ENCODE assay signal across 1 cellular context in the genomic region with DNA sequence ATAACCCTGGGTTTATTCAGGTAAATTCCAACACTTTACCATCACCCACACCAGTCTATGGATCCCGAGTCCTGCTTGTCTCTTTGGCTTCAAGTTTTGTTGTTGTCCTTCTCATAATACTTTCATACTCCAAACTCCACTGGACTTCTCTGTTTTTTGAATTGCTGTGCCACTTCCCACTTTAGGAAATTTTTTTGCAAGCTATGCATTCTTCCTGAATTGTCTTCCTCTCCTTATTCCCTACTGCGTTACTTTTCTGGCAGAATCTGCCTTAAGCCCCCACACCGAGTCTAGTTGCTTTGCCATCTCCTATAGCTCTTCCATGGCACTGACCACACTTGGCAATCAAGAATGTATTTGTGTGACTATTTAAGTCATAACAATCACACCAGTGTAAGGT.
TF ChIP-seq lines count a peak whose summit lies in the region.

No MANE protein-coding gene starts in this region.

TF ChIP-seq in HepG2, 621 proteins besides CTCF, POLR2A, EP300 and RAD21 (continued from another document):
- TF ChIP-seq, protein P1, sequence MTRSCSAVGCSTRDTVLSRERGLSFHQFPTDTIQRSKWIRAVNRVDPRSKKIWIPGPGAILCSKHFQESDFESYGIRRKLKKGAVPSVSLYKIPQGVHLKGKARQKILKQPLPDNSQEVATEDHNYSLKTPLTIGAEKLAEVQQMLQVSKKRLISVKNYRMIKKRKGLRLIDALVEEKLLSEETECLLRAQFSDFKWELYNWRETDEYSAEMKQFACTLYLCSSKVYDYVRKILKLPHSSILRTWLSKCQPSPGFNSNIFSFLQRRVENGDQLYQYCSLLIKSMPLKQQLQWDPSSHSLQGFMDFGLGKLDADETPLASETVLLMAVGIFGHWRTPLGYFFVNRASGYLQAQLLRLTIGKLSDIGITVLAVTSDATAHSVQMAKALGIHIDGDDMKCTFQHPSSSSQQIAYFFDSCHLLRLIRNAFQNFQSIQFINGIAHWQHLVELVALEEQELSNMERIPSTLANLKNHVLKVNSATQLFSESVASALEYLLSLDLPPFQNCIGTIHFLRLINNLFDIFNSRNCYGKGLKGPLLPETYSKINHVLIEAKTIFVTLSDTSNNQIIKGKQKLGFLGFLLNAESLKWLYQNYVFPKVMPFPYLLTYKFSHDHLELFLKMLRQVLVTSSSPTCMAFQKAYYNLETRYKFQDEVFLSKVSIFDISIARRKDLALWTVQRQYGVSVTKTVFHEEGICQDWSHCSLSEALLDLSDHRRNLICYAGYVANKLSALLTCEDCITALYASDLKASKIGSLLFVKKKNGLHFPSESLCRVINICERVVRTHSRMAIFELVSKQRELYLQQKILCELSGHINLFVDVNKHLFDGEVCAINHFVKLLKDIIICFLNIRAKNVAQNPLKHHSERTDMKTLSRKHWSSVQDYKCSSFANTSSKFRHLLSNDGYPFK (CRISPR knock-in tag; IDR thresholded peaks at IDR 0.05; ENCODE audit: borderline replicate concordance): no peak
- TF ChIP-seq, protein P2, sequence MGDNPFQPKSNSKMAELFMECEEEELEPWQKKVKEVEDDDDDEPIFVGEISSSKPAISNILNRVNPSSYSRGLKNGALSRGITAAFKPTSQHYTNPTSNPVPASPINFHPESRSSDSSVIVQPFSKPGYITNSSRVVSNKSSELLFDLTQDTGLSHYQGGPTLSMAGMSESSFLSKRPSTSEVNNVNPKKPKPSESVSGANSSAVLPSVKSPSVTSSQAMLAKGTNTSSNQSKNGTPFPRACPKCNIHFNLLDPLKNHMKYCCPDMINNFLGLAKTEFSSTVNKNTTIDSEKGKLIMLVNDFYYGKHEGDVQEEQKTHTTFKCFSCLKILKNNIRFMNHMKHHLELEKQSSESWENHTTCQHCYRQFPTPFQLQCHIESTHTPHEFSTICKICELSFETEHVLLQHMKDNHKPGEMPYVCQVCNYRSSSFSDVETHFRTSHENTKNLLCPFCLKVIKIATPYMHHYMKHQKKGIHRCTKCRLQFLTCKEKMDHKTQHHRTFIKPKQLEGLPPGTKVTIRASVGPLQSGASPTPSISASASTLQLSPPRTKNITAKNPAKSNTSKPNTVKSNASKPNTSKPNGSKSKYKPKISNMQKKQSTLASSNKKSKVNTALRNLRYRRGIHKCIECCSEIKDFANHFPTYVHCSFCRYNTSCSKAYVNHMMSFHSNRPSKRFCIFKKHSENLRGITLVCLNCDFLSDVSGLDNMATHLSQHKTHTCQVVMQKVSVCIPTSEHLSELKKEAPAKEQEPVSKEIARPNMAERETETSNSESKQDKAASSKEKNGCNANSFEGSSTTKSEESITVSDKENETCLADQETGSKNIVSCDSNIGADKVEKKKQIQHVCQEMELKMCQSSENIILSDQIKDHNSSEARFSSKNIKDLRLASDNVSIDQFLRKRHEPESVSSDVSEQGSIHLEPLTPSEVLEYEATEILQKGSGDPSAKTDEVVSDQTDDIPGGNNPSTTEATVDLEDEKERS (CRISPR knock-in tag; IDR thresholded peaks at IDR 0.05): no peak
TF ChIP-seq in HepG2: peak in this region for 2.
